In the genomic region with DNA sequence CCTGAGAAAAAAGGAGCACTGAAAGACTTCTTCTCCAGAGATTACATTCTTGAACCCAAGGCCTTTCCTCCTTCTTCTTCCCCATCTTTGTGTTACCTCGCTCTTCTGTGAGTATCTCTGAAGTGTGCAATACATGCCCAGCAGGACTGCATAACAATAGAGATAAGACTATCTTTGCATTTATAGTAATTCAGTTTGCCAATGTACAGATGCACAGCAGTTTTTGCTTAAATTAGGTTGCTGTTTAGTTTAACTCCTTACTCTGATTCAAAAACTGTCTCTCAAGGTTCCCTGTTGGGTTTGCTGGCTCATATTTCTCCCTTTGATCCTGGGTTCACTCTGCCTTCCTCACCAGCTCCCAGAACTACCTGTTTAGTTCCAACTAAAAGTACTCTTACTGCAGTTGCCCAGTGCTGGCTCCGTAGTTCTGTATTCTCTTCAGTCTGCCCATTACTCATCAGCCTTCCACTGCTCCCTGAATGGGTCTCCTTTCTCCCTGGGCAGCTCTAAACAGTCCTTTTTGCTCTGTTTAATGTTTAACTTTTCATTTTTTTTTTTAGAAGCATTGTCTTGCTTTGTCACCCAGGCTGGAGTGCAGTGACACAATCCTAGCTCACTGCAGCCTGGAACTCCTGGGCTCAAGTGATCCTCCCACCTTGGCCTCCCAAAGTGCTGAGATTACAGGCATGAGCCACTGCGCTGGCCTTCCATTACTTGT, we compare ENCODE assay signal across 22 cellular contexts.
DNase-seq lines count a peak whose midpoint lies in the region; ATAC-seq and TF ChIP-seq lines count a peak whose summit lies in the region.
"Had no signal": no experiment of that assay in that cellular context is flagged by ENCODE, and none has a peak within 500 bp of the region (broad histone marks: within the 10 kb centered on the region; RNA-seq: fewer than 3 reads in every experiment).

No MANE protein-coding gene starts in this region.

- peaks cover 5% of the 10 kb centered on the region for H3K4me1 ChIP-seq in neural progenitor cell
- H3K4me1 ChIP-seq: SJSA1 had no signal

- no peak for ATAC-seq in HG03571 (IDR thresholded peaks at IDR 0.05; ENCODE audit: unreplicated experiment)
- ATAC-seq: GM12878, T-cell had no signal

- no peaks in the 10 kb centered on the region for H4K20me1 ChIP-seq in neural progenitor cell (ENCODE audit: low read depth)

- H3K36me3 Mint-ChIP-seq in neural progenitor cell: no peaks in the 10 kb centered on the region
- H3K36me3 Mint-ChIP-seq: T-cell had no signal

- H3F3A ChIP-seq in neural progenitor cell (ENCODE audit: low read depth): no peaks in the 10 kb centered on the region

- DNase-seq in ACHN (peak; percentile 70), DMS53 treated with DMSO at 0.1 percent for 48 hours (lab: John Stamatoyannopoulos, UW; ENCODE audit: unreplicated experiment) (peak; percentile 98), epithelial cell of proximal tubule (ENCODE audit: low read depth) (peak; percentile 50), neural progenitor cell (ENCODE audit: low spot score) (no peak), hypothalamus (lab: John Stamatoyannopoulos, UW) (no peak), iPS-NIHi11 (ENCODE audit: low spot score) (no peak)
- DNase-seq: DMS79, EL, GDM1, HCEC 1CT, KBM-7, MG63, NCI-H1105 treated with DMSO at 0.1 percent for 48 hours, NCI-H2029, NCI-H446, NCI-H526, Right ventricle myocardium superior, RPMI8226, T-cell had no signal

- H3K4me3 ChIP-seq in epithelial cell of proximal tubule (ENCODE audit: low read depth, low read length) (no peak overlapping the region), neural progenitor cell (no peak overlapping the region)
- H3K4me3 ChIP-seq: GM12878, MG63, SJSA1 had no signal

- no peaks in the 10 kb centered on the region for H3K27me3 ChIP-seq in neural progenitor cell

- no peak overlapping the region for H3K27ac ChIP-seq in neural progenitor cell
- H3K27ac ChIP-seq: SJSA1 had no signal

- H3K4me2 ChIP-seq in neural progenitor cell: no peak overlapping the region

- no peak overlapping the region for H3K27ac Mint-ChIP-seq in neural progenitor cell
- H3K27ac Mint-ChIP-seq: T-cell had no signal

- no peaks in the 10 kb centered on the region for H3K9me3 Mint-ChIP-seq in neural progenitor cell

- H3K27me3 Mint-ChIP-seq in neural progenitor cell (ENCODE audit: insufficient read depth, low read depth): no peaks in the 10 kb centered on the region

- in situ Hi-C loops in ACHN (cut with HindIII; ENCODE audit: low pct_ligation_motif_present, low pct_unique_long_range_greater_than_20kb, low sequenced_read_pairs): no loop called here

- H3K9me3 ChIP-seq in neural progenitor cell (ENCODE audit: low read depth): no peaks in the 10 kb centered on the region
- H3K9me3 ChIP-seq: MG63, SJSA1 had no signal

- no peaks in the 10 kb centered on the region for H3K79me2 ChIP-seq in neural progenitor cell (ENCODE audit: low read depth)

- TF ChIP-seq CTCF in epithelial cell of proximal tubule (conservative IDR thresholded peaks at IDR 0.05; ENCODE audit: low read depth, low read length) (no peak), neural progenitor cell (IDR thresholded peaks at IDR 0.05) (no peak)

- H2AFZ ChIP-seq in neural progenitor cell (replicated peaks): peak overlapping the region; percentile 95

- no peaks in the 10 kb centered on the region for H3K36me3 ChIP-seq in neural progenitor cell
- H3K36me3 ChIP-seq: MG63, SJSA1 had no signal

- H3K9ac ChIP-seq in neural progenitor cell: no peak overlapping the region

- H3K4me3 Mint-ChIP-seq in neural progenitor cell: no peak overlapping the region
- H3K4me3 Mint-ChIP-seq: T-cell had no signal

- H3K4me1 Mint-ChIP-seq in neural progenitor cell: peaks cover 6% of the 10 kb centered on the region
- H3K4me1 Mint-ChIP-seq: T-cell had no signal

Comparison
In these comparisons a context has a peak if more than half of its experiments do, and no peak if none do; other contexts are left out.
1. DNase-seq: peak in ACHN (single experiment), DMS53 treated with DMSO at 0.1 percent for 48 hours (single experiment) and epithelial cell of proximal tubule (single experiment); none in neural progenitor cell (single experiment), hypothalamus (0 of 51) and iPS-NIHi11 (single experiment).